ENCODE assay signal across 8 cellular contexts in the genomic region with DNA sequence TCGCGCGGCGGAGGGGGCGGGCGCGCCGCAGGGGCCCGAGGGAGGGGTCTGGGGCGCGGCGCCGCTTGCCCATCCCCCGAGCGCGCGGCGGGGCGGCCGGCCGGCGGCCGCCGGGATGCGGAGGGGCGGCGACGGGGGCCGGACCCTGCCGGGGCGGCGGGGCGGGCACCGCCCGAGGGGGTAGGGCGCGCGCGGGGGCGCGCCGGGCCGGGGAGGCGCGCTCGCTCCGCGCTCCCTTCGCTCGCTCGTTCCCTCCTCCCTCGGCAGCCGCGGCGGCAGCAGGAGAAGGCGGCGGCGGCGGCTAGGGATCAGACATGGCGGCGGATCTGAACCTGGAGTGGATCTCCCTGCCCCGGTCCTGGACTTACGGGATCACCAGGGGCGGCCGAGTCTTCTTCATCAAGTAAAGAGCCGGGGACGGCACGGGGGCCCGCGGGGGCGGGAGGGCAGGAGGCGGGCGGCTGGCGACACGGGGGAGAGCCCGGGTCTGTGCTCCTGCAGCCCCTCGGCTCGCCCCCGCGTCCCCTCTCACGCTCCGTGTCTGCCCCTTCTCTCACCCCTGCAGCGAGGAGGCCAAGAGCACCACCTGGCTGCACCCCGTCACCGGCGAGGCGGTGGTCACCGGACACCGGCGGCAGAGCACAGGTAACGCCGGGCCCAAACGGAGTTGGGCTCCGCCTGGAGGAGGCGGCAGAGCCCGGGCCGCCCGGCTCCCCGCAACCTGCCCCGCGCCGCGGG. TPM values are rescaled to one million over a fixed set of nuclear protein-coding genes. Genes with fewer than 3 reads are reported as not detected.
DNase-seq lines count a peak whose midpoint lies in the region; ATAC-seq and TF ChIP-seq lines count a peak whose summit lies in the region.

A gene with protein sequence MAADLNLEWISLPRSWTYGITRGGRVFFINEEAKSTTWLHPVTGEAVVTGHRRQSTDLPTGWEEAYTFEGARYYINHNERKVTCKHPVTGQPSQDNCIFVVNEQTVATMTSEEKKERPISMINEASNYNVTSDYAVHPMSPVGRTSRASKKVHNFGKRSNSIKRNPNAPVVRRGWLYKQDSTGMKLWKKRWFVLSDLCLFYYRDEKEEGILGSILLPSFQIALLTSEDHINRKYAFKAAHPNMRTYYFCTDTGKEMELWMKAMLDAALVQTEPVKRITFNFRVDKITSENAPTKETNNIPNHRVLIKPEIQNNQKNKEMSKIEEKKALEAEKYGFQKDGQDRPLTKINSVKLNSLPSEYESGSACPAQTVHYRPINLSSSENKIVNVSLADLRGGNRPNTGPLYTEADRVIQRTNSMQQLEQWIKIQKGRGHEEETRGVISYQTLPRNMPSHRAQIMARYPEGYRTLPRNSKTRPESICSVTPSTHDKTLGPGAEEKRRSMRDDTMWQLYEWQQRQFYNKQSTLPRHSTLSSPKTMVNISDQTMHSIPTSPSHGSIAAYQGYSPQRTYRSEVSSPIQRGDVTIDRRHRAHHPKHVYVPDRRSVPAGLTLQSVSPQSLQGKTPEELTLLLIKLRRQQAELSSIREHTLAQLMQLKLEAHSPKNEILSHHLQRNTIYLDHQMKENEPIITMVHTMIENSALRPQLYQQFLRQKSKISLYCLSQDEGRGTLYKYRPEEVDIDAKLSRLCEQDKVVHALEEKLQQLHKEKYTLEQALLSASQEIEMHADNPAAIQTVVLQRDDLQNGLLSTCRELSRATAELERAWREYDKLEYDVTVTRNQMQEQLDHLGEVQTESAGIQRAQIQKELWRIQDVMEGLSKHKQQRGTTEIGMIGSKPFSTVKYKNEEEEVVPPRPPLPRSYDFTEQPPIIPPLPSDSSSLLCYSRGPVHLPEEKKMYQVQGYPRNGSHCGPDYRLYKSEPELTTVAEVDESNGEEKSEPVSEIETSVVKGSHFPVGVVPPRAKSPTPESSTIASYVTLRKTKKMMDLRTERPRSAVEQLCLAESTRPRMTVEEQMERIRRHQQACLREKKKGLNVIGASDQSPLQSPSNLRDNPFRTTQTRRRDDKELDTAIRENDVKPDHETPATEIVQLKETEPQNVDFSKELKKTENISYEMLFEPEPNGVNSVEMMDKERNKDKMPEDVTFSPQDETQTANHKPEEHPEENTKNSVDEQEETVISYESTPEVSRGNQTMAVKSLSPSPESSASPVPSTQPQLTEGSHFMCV (plus strand): TSS at position 248 of the 738 bp plus-strand sequence. CDS start 67 bp downstream, at position 315.

- H3K9me3 ChIP-seq in BE2C (no peaks in the 10 kb centered on the region), duodenal mucosa (ENCODE audit: control insufficient read depth in 1 of 2, low read length in 2 of 2) (peaks cover 6 to 9% of the 10 kb centered on the region in 2 donors)

- H3K9ac ChIP-seq in duodenal mucosa (ENCODE audit: low read depth in 1 of 2, low read length in 2 of 2) = peak within 1 kb of the TSS; percentile 76 to 87

- H3K4me1 ChIP-seq in BE2C = no peaks in the 10 kb centered on the region
- peaks cover 5 to 6% of the 10 kb centered on the region in 2 donors for H3K4me1 ChIP-seq in duodenal mucosa (ENCODE audit: control insufficient read depth in 1 of 2, insufficient read depth in 2 of 2, low read length in 2 of 2)

- DNase-seq in BE2C (peak; percentile 80), NCI-H2107 (lab: John Stamatoyannopoulos, UW) (peak; percentile 29), left lobe of liver (ENCODE audit: low spot score) (peak; percentile 86)
- DNase-seq in activated CD4-positive, alpha-beta T cell treated with anti-CD3 and anti-CD28 coated beads for 4 hours = peak; percentile 13 to 22
- DNase-seq in stimulated activated CD4-positive, alpha-beta T cell treated with anti-CD3 and anti-CD28 coated beads, Interleukin-1b, Interleukin-23, amount 100 ng/mL, for 48 hours = peak; percentile 10

- TF ChIP-seq CTCF in BE2C (IDR thresholded peaks at IDR 0.05; ENCODE audit: low read depth, low read length) = no peak

- H3K36me3 ChIP-seq in BE2C (no peaks in the 10 kb centered on the region), duodenal mucosa (ENCODE audit: control insufficient read depth in 1 of 2, insufficient read depth in 2 of 2, low read length in 2 of 2) (no peaks in the 10 kb centered on the region)

- peak; percentile 61 for ATAC-seq in GM19455 (IDR thresholded peaks at IDR 0.05; ENCODE audit: unreplicated experiment)
- peak; percentile 86 for ATAC-seq in left lobe of liver
- ATAC-seq in HG03139 (IDR thresholded peaks at IDR 0.05; ENCODE audit: unreplicated experiment) = no peak

- H3K27ac ChIP-seq in duodenal mucosa (ENCODE audit: low read depth, low read length) = peak within 1 kb of the TSS; percentile 78

- H3K4me3 ChIP-seq in BE2C (ENCODE audit: low read depth, low read length) = peak within 1 kb of the TSS; percentile 94
- peak within 1 kb of the TSS; percentile 92 to 95 for H3K4me3 ChIP-seq in duodenal mucosa (ENCODE audit: low read depth in 1 of 2, low read length in 2 of 2)

- H3K27me3 ChIP-seq in BE2C (no peaks in the 10 kb centered on the region), duodenal mucosa (ENCODE audit: control insufficient read depth in 1 of 2, insufficient read depth in 2 of 2, low read length in 2 of 2) (no peaks in the 10 kb centered on the region)

RNA-seq across cellular contexts. Expression of the gene that starts here (rescaled TPM):
- polyA plus RNA-seq in BE2C (2012; ENCODE audit: insufficient read depth, insufficient read length, low read depth) = 12.1 TPM
- 15.8 TPM for total RNA-seq in left lobe of liver

Comparison
In these comparisons a context has a peak if more than half of its experiments do, and no peak if none do; other contexts are left out.
1. DNase-seq: peak in every context shown above with its lines; median percentile 86 in left lobe of liver; 80 in BE2C; 29 in NCI-H2107; 18 in activated CD4-positive, alpha-beta T cell treated with anti-CD3 and anti-CD28 coated beads for 4 hours; 10 in stimulated activated CD4-positive, alpha-beta T cell treated with anti-CD3 and anti-CD28 coated beads, Interleukin-1b, Interleukin-23, amount 100 ng/mL, for 48 hours.